1 cellular context compared by ENCODE assay signal in genomic region chr16:56931769-56932587, GRCh38.
A peak's percentile ranks its signal among the peaks of the same experiment; 100 is the strongest.
TF ChIP-seq lines count a peak whose summit lies in the region.

HERPUD1 (plus strand) TSS chr16:56932142; CDS start chr16:56932245, 103 bp downstream.

TF ChIP-seq in K562, 482 proteins besides CTCF, POLR2A, EP300 and RAD21 (continued from another document):
- TF ChIP-seq MGA (IDR thresholded peaks at IDR 0.05), result peak; percentile 74
- TF ChIP-seq ZSCAN29 (IDR thresholded peaks at IDR 0.05), result no peak
- no peak; the same call in 1 of the 2 replicates for TF ChIP-seq ZBED1 (IDR thresholded peaks at IDR 0.05)
- 0 out of 2 replicates have a peak, but pooled peaks have one; percentile 59 for TF ChIP-seq NFRKB (IDR thresholded peaks at IDR 0.05; ENCODE audit: low read depth)
TF ChIP-seq in K562: peak in this region for 156.
